18 cellular contexts compared by ENCODE assay signal in genomic region chr22:49263101-49263500, GRCh38.
DNase-seq lines count a peak whose midpoint lies in the region; TF ChIP-seq lines count a peak whose summit lies in the region.
"Had no signal": no experiment of that assay in that cellular context is flagged by ENCODE, and none has a peak within 500 bp of the region (broad histone marks: within the 10 kb centered on the region; RNA-seq: fewer than 3 reads in every experiment).

No MANE protein-coding gene starts in this region.

- TF ChIP-seq CTCF in coronary artery (IDR thresholded peaks at IDR 0.05) (no peak), GM13976 (IDR thresholded peaks at IDR 0.05; ENCODE audit: borderline replicate concordance, control extremely low read depth, extremely low read depth, insufficient read depth, missing control alignments) (no peak)

- in situ Hi-C loops in GM13976 (cut with MboI; ENCODE audit: low sequenced_read_pairs, unreplicated experiment): no loop called here

- H3K4me3 ChIP-seq in coronary artery: no peak overlapping the region
- H3K4me3 ChIP-seq: GM12878 had no signal

- H3K27ac ChIP-seq in coronary artery: no peak overlapping the region

- DNase-seq in coronary artery (ENCODE audit: low spot score) (peak; percentile 67), islet precursor cell (peak; percentile 31), posterior vena cava (ENCODE audit: low spot score) (peak; percentile 47), ureter (ENCODE audit: low spot score) (peak; percentile 1), NCI-H69 (lab: John Stamatoyannopoulos, UW) (no peak), GM13976 (ENCODE audit: low spot score) (no peak)
- DNase-seq: ACHN; BE2C; C1 segment of cervical spinal cord; CD4-positive, CD25-positive, alpha-beta regulatory T cell; CD8-positive, alpha-beta memory T cell; COR-L47; DMS 273 treated with DMSO at 0.1 percent for 48 hours; DMS53; DND-41; EL; H9 had no signal

- intact Hi-C loops in posterior vena cava (cut with DNase I): no loop called here

Comparison
In these comparisons a context has a peak if more than half of its experiments do, and no peak if none do; other contexts are left out.
1. DNase-seq: peak in coronary artery (single experiment), islet precursor cell (single experiment), posterior vena cava (single experiment) and ureter (single experiment); none in NCI-H69 (single experiment) and GM13976 (single experiment).